8 cellular contexts compared by ENCODE assay signal in the genomic region with DNA sequence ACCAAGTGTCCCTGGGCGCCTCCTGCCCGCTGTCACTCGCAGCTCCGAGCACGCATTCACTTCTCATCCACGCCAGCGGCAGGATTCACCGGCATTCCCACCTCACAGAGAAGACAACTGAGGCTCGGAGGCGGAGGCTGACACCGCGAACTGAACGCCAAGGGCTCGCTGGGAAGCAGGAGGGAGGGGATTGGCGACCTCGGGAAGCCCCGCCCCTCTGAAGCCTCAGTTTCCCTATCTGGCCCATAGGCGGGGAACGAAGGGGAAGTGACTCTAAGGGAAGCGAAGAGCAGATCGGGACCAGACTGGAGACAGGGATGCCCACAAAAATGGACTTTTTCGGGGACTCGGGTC. TPM values are rescaled to one million over a fixed set of nuclear protein-coding genes. Genes with fewer than 3 reads are reported as not detected.
DNase-seq lines count a peak whose midpoint lies in the region; ATAC-seq and TF ChIP-seq lines count a peak whose summit lies in the region.

No MANE protein-coding gene starts in this region.

- POLR2A ChIA-PET in RWPE1 (lab: Yijun Ruan, JAX; ENCODE audit: low non-redundant PET): interaction anchor here (0.6 kb wide), 1 partner anchor 11 kb away, joined by 3 read pairs; no protein-coding TSS in a partner anchor
- POLR2A ChIA-PET in naive thymus-derived CD8-positive, alpha-beta T cell (lab: Charles Lee): interaction anchor here (1.5 to 2.9 kb wide), 3 partner anchors 10 to 57 kb away, joined by 6 to 15 read pairs (median 6); a partner anchor contains a TSS

- peaks cover 18 to 36% (median 29%) of the 10 kb centered on the region in 4 donors for H3K4me1 Mint-ChIP-seq in naive thymus-derived CD8-positive, alpha-beta T cell

- no peak for ATAC-seq in naive thymus-derived CD8-positive, alpha-beta T cell
- ATAC-seq in GM19324 (IDR thresholded peaks at IDR 0.05; ENCODE audit: low FRiP score, unreplicated experiment): no peak

- WGBS in esophagus, 2 donors: 0% methylated on average over 23 of the region's 23 CpGs

- H3K4me3 Mint-ChIP-seq in naive thymus-derived CD8-positive, alpha-beta T cell: peak overlapping the region; percentile 86 to 97 (median 92)

- peak overlapping the region; percentile 93 to 100 (median 99) for H3K27ac Mint-ChIP-seq in naive thymus-derived CD8-positive, alpha-beta T cell

- H3K36me3 Mint-ChIP-seq in naive thymus-derived CD8-positive, alpha-beta T cell: no peaks in the 10 kb centered on the region

- H3K9me3 ChIP-seq in esophagus (ENCODE audit: control insufficient read depth in 2 of 2, insufficient read depth in 1 of 2, low read depth in 1 of 2, low read length in 1 of 2): no peaks in the 10 kb centered on the region

- CTCF ChIA-PET in RWPE1 (lab: Yijun Ruan, JAX): interaction anchor here (0.6 to 1.1 kb wide), 2 partner anchors 14 to 931 kb away, joined by 3 to 5 read pairs; no protein-coding TSS in a partner anchor

- H3K4me3 ChIP-seq in GM08714 (ENCODE audit: low read length) (peak overlapping the region; percentile 85), esophagus (ENCODE audit: low read depth in 1 of 2, low read length in 2 of 2) (peak overlapping the region; percentile 67 to 82)

- H3K36me3 ChIP-seq in esophagus (ENCODE audit: control insufficient read depth in 2 of 2, insufficient read depth in 2 of 2, low read length in 1 of 2): peaks cover 0 to 5% of the 10 kb centered on the region in 2 donors

- H3K9me3 Mint-ChIP-seq in naive thymus-derived CD8-positive, alpha-beta T cell: no peaks in the 10 kb centered on the region

- TF ChIP-seq CTCF in RWPE1 (conservative IDR thresholded peaks at IDR 0.05; ENCODE audit: low read depth): no peak

- H3K4me1 ChIP-seq in esophagus (ENCODE audit: control insufficient read depth in 2 of 2, insufficient read depth in 2 of 2, low read length in 1 of 2): peaks cover 4 to 11% of the 10 kb centered on the region in 2 donors

- DNase-seq in RWPE1 (ENCODE audit: low spot score) (no peak), amniotic stem cell (lab: John Stamatoyannopoulos, UW) (no peak)
- no peak for DNase-seq in naive thymus-derived CD8-positive, alpha-beta T cell
- DNase-seq in stimulated activated CD4-positive, alpha-beta T cell treated with anti-CD3 and anti-CD28 coated beads, Interleukin-4, amount 100 ng/mL, for 24 hours: no peak
- DNase-seq in stimulated activated CD4-positive, alpha-beta T cell treated with anti-CD3 and anti-CD28 coated beads, Interleukin-2, amount 100 ng/mL, for 24 hours: no peak

- H3K27ac ChIP-seq in RWPE1 (peak overlapping the region; percentile 91), esophagus (ENCODE audit: low read depth in 2 of 2, low read length in 1 of 2) (peak overlapping the region; percentile 89 to 91)

- H3K27me3 ChIP-seq in esophagus (ENCODE audit: control insufficient read depth in 1 of 2, insufficient read depth in 2 of 2, low read length in 2 of 2): no peaks in the 10 kb centered on the region

- H3K27me3 Mint-ChIP-seq in naive thymus-derived CD8-positive, alpha-beta T cell: peaks cover 0 to 3% (median 0%) of the 10 kb centered on the region in 5 donors

RNA-seq across cellular contexts. Expression of a gene that starts 0.3 kb away (rescaled TPM):
- polyA plus RNA-seq in esophagus: 100 to 1,000 TPM in 1 of 2 donors, 10 to 100 TPM in 1; 86.8 to 104 TPM
- total RNA-seq in naive thymus-derived CD8-positive, alpha-beta T cell: 10 to 100 TPM; 40.1 to 40.6 TPM
- polyA plus RNA-seq in naive thymus-derived CD8-positive, alpha-beta T cell: 100 to 1,000 TPM in 2 of 3 donors, 10 to 100 TPM in 1; 95.5 to 110 (median 102) TPM

RNA-seq across cellular contexts. Expression of a gene that starts 0.8 kb away (rescaled TPM):
- polyA plus RNA-seq in esophagus: 1 to 10 TPM; 3.8 to 4.1 TPM
- total RNA-seq in naive thymus-derived CD8-positive, alpha-beta T cell: 1 to 10 TPM; 2.8 to 4.1 TPM
- polyA plus RNA-seq in naive thymus-derived CD8-positive, alpha-beta T cell: 1 to 10 TPM; 5.5 to 6.0 (median 5.7) TPM

RNA-seq across cellular contexts. Expression of a gene that starts 10.0 kb away (rescaled TPM):
- 1,000 to 10,000 TPM; 1,315 to 1,592 TPM for polyA plus RNA-seq in esophagus
- 1,000 to 10,000 TPM; 1,442 to 1,445 TPM for total RNA-seq in naive thymus-derived CD8-positive, alpha-beta T cell
- polyA plus RNA-seq in naive thymus-derived CD8-positive, alpha-beta T cell: 1,000 to 10,000 TPM; 2,357 to 2,883 (median 2,631) TPM

RNA-seq across cellular contexts. Expression of a gene that starts 39.9 kb away (rescaled TPM):
- polyA plus RNA-seq in esophagus: 10 to 100 TPM; 19.3 to 36.1 TPM
- 10 to 100 TPM; 74.3 to 75.3 TPM for total RNA-seq in naive thymus-derived CD8-positive, alpha-beta T cell
- polyA plus RNA-seq in naive thymus-derived CD8-positive, alpha-beta T cell: 10 to 100 TPM; 19.9 to 45.5 (median 21.6) TPM

RNA-seq across cellular contexts. Expression of a gene that starts 40.4 kb away (rescaled TPM):
- not detected for polyA plus RNA-seq in esophagus
- total RNA-seq in naive thymus-derived CD8-positive, alpha-beta T cell: not detected
- polyA plus RNA-seq in naive thymus-derived CD8-positive, alpha-beta T cell: not detected
